ENCODE assay signal across 1 cellular context in genomic region chr7:135800560-135800959, GRCh38.
TF ChIP-seq lines count a peak whose summit lies in the region.

No MANE protein-coding gene starts in this region.

TF ChIP-seq in H1, 55 proteins besides CTCF, POLR2A, EP300 and RAD21:
- no peak for TF ChIP-seq HDAC2 (IDR thresholded peaks at IDR 0.05; ENCODE audit: borderline replicate concordance in 1 of 2, low read depth in 2 of 2, low read length in 2 of 2)
- TF ChIP-seq POLR2AphosphoS5 (IDR thresholded peaks at IDR 0.05; ENCODE audit: low read depth, low read length): no peak
- no peak for TF ChIP-seq SP1 (IDR thresholded peaks at IDR 0.05; ENCODE audit: low read depth, low read length)
- no peak for TF ChIP-seq SIN3A (conservative IDR thresholded peaks at IDR 0.05 in 1 of 2, IDR thresholded peaks at IDR 0.05 in 1 of 2; ENCODE audit: low read depth in 1 of 2, low read length in 2 of 2)
